Comparison of ENCODE assay signal across 1 cellular context in genomic region chr20:17648306-17648646, GRCh38.
TF ChIP-seq lines count a peak whose summit lies in the region.

No MANE protein-coding gene starts in this region.

TF ChIP-seq in K562, 482 proteins besides CTCF, POLR2A, EP300 and RAD21 (continued from another document):
- no peak for TF ChIP-seq ZBTB34 (CRISPR knock-in tag; IDR thresholded peaks at IDR 0.05)
- TF ChIP-seq TGIF2 (CRISPR knock-in tag; IDR thresholded peaks at IDR 0.05) = no peak
- no peak for TF ChIP-seq CBX8 (IDR thresholded peaks at IDR 0.05; ENCODE audit: borderline replicate concordance, extremely low read depth, low read depth, low read length, poor library complexity, severe bottlenecking)
